Comparison of ENCODE assay signal across 22 cellular contexts in the genomic region with DNA sequence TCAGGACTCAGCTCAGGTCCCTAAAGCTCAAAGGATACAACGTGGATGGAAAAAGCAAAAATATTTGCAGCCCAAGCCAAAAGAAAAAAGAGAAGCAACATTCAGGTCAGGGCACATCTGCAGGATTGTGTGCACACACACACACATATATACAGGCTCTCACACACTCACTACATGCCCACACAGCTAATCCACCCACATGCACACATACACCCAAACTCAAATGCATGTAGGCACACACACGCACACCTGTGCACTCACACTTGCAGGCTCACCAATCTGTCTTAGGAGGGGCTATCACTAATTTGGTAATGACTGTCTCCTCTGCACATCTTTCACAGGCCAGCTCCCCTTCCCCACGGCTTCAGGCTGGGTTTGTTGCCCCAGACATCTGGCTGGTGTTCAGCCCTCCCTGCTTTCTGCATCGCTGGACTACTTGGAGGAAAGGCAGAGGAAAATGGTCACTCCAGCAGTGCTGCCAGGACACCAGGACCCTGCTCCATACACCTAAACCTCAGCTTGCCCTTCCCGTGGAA.
DNase-seq lines count a peak whose midpoint lies in the region; ATAC-seq and TF ChIP-seq lines count a peak whose summit lies in the region.
"Had no signal": no experiment of that assay in that cellular context is flagged by ENCODE, and none has a peak within 500 bp of the region (broad histone marks: within the 10 kb centered on the region; RNA-seq: fewer than 3 reads in every experiment).

No MANE protein-coding gene starts in this region.

- H4K91ac ChIP-seq in H9 (ENCODE audit: insufficient read length, low read depth, low read length) = no peak overlapping the region

- no peak for ATAC-seq in HG02970 (IDR thresholded peaks at IDR 0.05; ENCODE audit: low FRiP score, unreplicated experiment)
- ATAC-seq: A549, HepG2 had no signal

- no peaks in the 10 kb centered on the region for H3K79me1 ChIP-seq in H9 (ENCODE audit: insufficient read depth, low read depth, low read length, poor library complexity, severe bottlenecking)

- H3K27ac Mint-ChIP-seq in H9 (peak overlapping the region in 2 of 3 experiments; percentile 32 to 47; a peak in 1 of 7 replicates), neural progenitor cell (peak overlapping the region; percentile 15)
- H3K27ac Mint-ChIP-seq: CD4-positive, alpha-beta T cell had no signal

- no peak overlapping the region for H2BK5ac ChIP-seq in H9 (ENCODE audit: insufficient read length, low read length)

- peaks cover 6% of the 10 kb centered on the region; the same call in 1 of the 2 replicates for H3K4me1 ChIP-seq in H9 (ENCODE audit: insufficient read depth, low read length)
- peaks cover 44% of the 10 kb centered on the region for H3K4me1 ChIP-seq in neural progenitor cell
- H3K4me1 ChIP-seq: A549, Peyer's patch had no signal

- no peak overlapping the region; the same call in 1 of the 2 replicates for H3K14ac ChIP-seq in H9 (ENCODE audit: insufficient read depth, low read length)

- H3K36me3 ChIP-seq in neural progenitor cell = no peaks in the 10 kb centered on the region
- H3K36me3 ChIP-seq: BLaER1 treated with 17β-estradiol and CSF1 and Interleukin-3, amounts not matched to agents 10 nM and 100 nM; Peyer's patch had no signal

- no peaks in the 10 kb centered on the region for H3K9me3 ChIP-seq in H9 (ENCODE audit: control insufficient read depth, low read depth, low read length)
- no peaks in the 10 kb centered on the region for H3K9me3 ChIP-seq in neural progenitor cell (ENCODE audit: low read depth)
- H3K9me3 ChIP-seq: A549; BLaER1 treated with 17β-estradiol and CSF1 and Interleukin-3, amounts not matched to agents 10 nM and 100 nM; Peyer's patch had no signal

- H3K4me1 Mint-ChIP-seq in H9 = peaks cover 29 to 33% of the 10 kb centered on the region in 2 experiments
- H3K4me1 Mint-ChIP-seq in neural progenitor cell = peaks cover 46% of the 10 kb centered on the region

- H2BK15ac ChIP-seq in H9 (ENCODE audit: low read depth, low read length) = no peak overlapping the region

- no peak overlapping the region for H4K8ac ChIP-seq in H9 (replicated peaks; ENCODE audit: insufficient read length, low read depth, low read length)

- H2BK12ac ChIP-seq in H9 (ENCODE audit: insufficient read length, low read depth, low read length) = no peak overlapping the region

- DNase-seq in H9 = no peak
- DNase-seq in NCI-H69 (lab: John Stamatoyannopoulos, UW) = peak; percentile 91
- peak in 9 of 61 donors; percentile 8 to 67 (median 19) for DNase-seq in caudate nucleus (lab: John Stamatoyannopoulos, UW)
- no peak for DNase-seq in neural progenitor cell (ENCODE audit: low spot score)
- no peak for DNase-seq in NCI-H748 treated with DMSO at 0.1 percent for 48 hours (lab: John Stamatoyannopoulos, UW)
- no peak for DNase-seq in NCI-H510A (lab: John Stamatoyannopoulos, UW)
- DNase-seq: AML-193; CD4-positive, alpha-beta T cell; COR-L47; DMS53; HCEC 1CT; Kasumi-1; NCI-H187; NCI-H2171 treated with DMSO at 0.1 percent for 48 hours; NCI-H345; Peyer's patch; SIG-M5 had no signal

- H3K4me3 ChIP-seq in neural progenitor cell = no peak overlapping the region
- H3K4me3 ChIP-seq: A549; BLaER1 treated with 17β-estradiol and CSF1 and Interleukin-3, amounts not matched to agents 10 nM and 100 nM; Peyer's patch; SK-N-MC had no signal

- no peaks in the 10 kb centered on the region for H3K23me2 ChIP-seq in H9 (ENCODE audit: insufficient read length, low read depth, low read length, poor library complexity, severe bottlenecking)

- no peak overlapping the region for H2AFZ ChIP-seq in H9 (ENCODE audit: low read length)
- H2AFZ ChIP-seq in neural progenitor cell (replicated peaks) = no peak overlapping the region

- no CpG with 5 or more reads among the region's 5 CpGs for WGBS in H9 (ENCODE audit: extremely low coverage, insufficient read length, low lambda C conversion rate)

- TF ChIP-seq CTCF in H9 (conservative IDR thresholded peaks at IDR 0.05) (no peak), neural progenitor cell (IDR thresholded peaks at IDR 0.05) (no peak)

- H3K4ac ChIP-seq in H9 (ENCODE audit: low read depth, low read length) = no peak overlapping the region

- no peaks in the 10 kb centered on the region for H3K36me3 Mint-ChIP-seq in H9 (ENCODE audit: insufficient read depth in 1 of 3, low read depth in 3 of 3)
- no peaks in the 10 kb centered on the region for H3K36me3 Mint-ChIP-seq in neural progenitor cell

- no peak overlapping the region for H2BK120ac ChIP-seq in H9 (ENCODE audit: low read depth, low read length, poor library complexity, severe bottlenecking)

- H3K9me3 Mint-ChIP-seq in H9 = no peaks in the 10 kb centered on the region; a peak in 1 of 5 replicates
- H3K9me3 Mint-ChIP-seq in neural progenitor cell = no peaks in the 10 kb centered on the region
- H3K9me3 Mint-ChIP-seq: CD4-positive, alpha-beta T cell had no signal

- H3K56ac ChIP-seq in H9 (ENCODE audit: insufficient read length, low read depth, low read length) = no peak overlapping the region

- H3K27ac ChIP-seq in H9 (ENCODE audit: insufficient read length, low read depth, low read length) (no peak overlapping the region), caudate nucleus (ENCODE audit: low read depth, low read length) (peak overlapping the region; percentile 73), neural progenitor cell (no peak overlapping the region)
- H3K27ac ChIP-seq: A549; BLaER1 treated with 17β-estradiol and CSF1 and Interleukin-3, amounts not matched to agents 10 nM and 100 nM; Peyer's patch; SK-N-MC had no signal

- H3K9ac ChIP-seq in H9 (ENCODE audit: extremely low read depth, insufficient read length, low read length) (no peak overlapping the region), neural progenitor cell (no peak overlapping the region)
- H3K9ac ChIP-seq: BLaER1 treated with 17β-estradiol and CSF1 and Interleukin-3, amounts not matched to agents 10 nM and 100 nM had no signal

- H3T11ph ChIP-seq in H9 (ENCODE audit: low read length) = no peak overlapping the region

- peaks cover 19% of the 10 kb centered on the region for H3K27me3 Mint-ChIP-seq in H9 (ENCODE audit: low read depth)
- H3K27me3 Mint-ChIP-seq in neural progenitor cell (ENCODE audit: insufficient read depth, low read depth) = peaks cover 12% of the 10 kb centered on the region

- H3K18ac ChIP-seq in H9 (ENCODE audit: insufficient read length, low read depth, low read length) = no peak overlapping the region

- H3K4me3 Mint-ChIP-seq in H9 (0 out of 5 replicates have a peak overlapping the region, but pooled peaks of 1 of the 2 experiments have one; percentile 22), neural progenitor cell (no peak overlapping the region)
- H3K4me3 Mint-ChIP-seq: CD4-positive, alpha-beta T cell had no signal

- H3K79me2 ChIP-seq in H9 (ENCODE audit: insufficient read depth, low read length) = no peaks in the 10 kb centered on the region
- no peaks in the 10 kb centered on the region for H3K79me2 ChIP-seq in neural progenitor cell (ENCODE audit: low read depth)

- no peak overlapping the region for H3K23ac ChIP-seq in H9 (ENCODE audit: insufficient read length, low read depth, low read length)

- H3K27me3 ChIP-seq in H9 (ENCODE audit: insufficient read depth, low read length) (no peaks in the 10 kb centered on the region), neural progenitor cell (no peaks in the 10 kb centered on the region)
- H3K27me3 ChIP-seq: BLaER1 treated with 17β-estradiol and CSF1 and Interleukin-3, amounts not matched to agents 10 nM and 100 nM; Peyer's patch had no signal

- H4K5ac ChIP-seq in H9 (ENCODE audit: insufficient read length, low read depth, low read length) = no peak overlapping the region

- H2AK5ac ChIP-seq in H9 (ENCODE audit: insufficient read length, low read length) = no peak overlapping the region

- H4K20me1 ChIP-seq in H9 (ENCODE audit: control insufficient read depth, insufficient read depth, insufficient read length) = no peaks in the 10 kb centered on the region
- H4K20me1 ChIP-seq in neural progenitor cell (ENCODE audit: low read depth) = no peaks in the 10 kb centered on the region
- H4K20me1 ChIP-seq: BLaER1 treated with 17β-estradiol and CSF1 and Interleukin-3, amounts not matched to agents 10 nM and 100 nM had no signal

- peaks cover 22% of the 10 kb centered on the region for H3F3A ChIP-seq in neural progenitor cell (ENCODE audit: low read depth)

- no peak overlapping the region for H2BK20ac ChIP-seq in H9 (ENCODE audit: low read depth, low read length, poor library complexity, severe bottlenecking)

- H3K4me2 ChIP-seq in H9 (ENCODE audit: insufficient read depth, insufficient read length, low read length) (no peak overlapping the region), neural progenitor cell (peak overlapping the region; percentile 8)
- H3K4me2 ChIP-seq: A549 had no signal
